In genomic region chr6:2802521-2803060, GRCh38 we compare ENCODE assay signal across 33 cellular contexts.
"Had no signal": no experiment of that assay in that cellular context is flagged by ENCODE, and none has a peak within 500 bp of the region (broad histone marks: within the 10 kb centered on the region; RNA-seq: fewer than 3 reads in every experiment).

No MANE protein-coding gene starts in this region.

- H3K27ac Mint-ChIP-seq: activated B cell treated with CpG ODN at 0.5 μM for 24 hours; activated CD8-positive, alpha-beta T cell treated with anti-CD3 and anti-CD28 coated beads for 36 hours; activated naive CD8-positive, alpha-beta T cell; activated T-helper 17 cell treated with anti-CD3 and anti-CD28 coated beads, Interleukin-2, amount 50 U/mL, for 72 hours; endodermal cell; T-helper 17 cell; T-helper 2 cell treated with Interferon-gamma antibody and Interleukin-4, amounts not matched to agents 5 μg/mL and 100 μg/mL, for 36 hours had no signal

- FAIRE-seq: astrocyte, bronchial epithelial cell, colon had no signal

- H3K36me3 ChIP-seq: brain microvascular endothelial cell, esophagus squamous epithelium, heart right ventricle, WERI-Rb-1 had no signal

- H3K4me3 Mint-ChIP-seq: activated B cell treated with CpG ODN at 0.5 μM for 24 hours; activated CD8-positive, alpha-beta T cell treated with anti-CD3 and anti-CD28 coated beads for 36 hours; activated naive CD8-positive, alpha-beta T cell; activated T-cell treated with anti-CD3 and anti-CD28 coated beads, Interleukin-2, amount 50 U/mL, for 4 hours; activated T-helper 17 cell treated with anti-CD3 and anti-CD28 coated beads, Interleukin-2, amount 50 U/mL, for 72 hours; central memory CD8-positive, alpha-beta T cell; endodermal cell; T-helper 17 cell; T-helper 2 cell treated with Interferon-gamma antibody and Interleukin-4, amounts not matched to agents 5 μg/mL and 100 μg/mL, for 36 hours had no signal

- H3K9me3 ChIP-seq: esophagus squamous epithelium, gastroesophageal sphincter, heart right ventricle had no signal

- H3K27me3 ChIP-seq: brain microvascular endothelial cell, dorsolateral prefrontal cortex, esophagus squamous epithelium, gastroesophageal sphincter, heart right ventricle had no signal

- H3K9me3 Mint-ChIP-seq: activated B cell treated with CpG ODN at 0.5 μM for 24 hours; activated CD8-positive, alpha-beta T cell treated with anti-CD3 and anti-CD28 coated beads for 36 hours; activated T-cell treated with anti-CD3 and anti-CD28 coated beads, Interleukin-2, amount 50 U/mL, for 4 hours; activated T-helper 17 cell treated with anti-CD3 and anti-CD28 coated beads, Interleukin-2, amount 50 U/mL, for 72 hours; central memory CD8-positive, alpha-beta T cell; endodermal cell; T-helper 2 cell treated with Interferon-gamma antibody and Interleukin-4, amounts not matched to agents 5 μg/mL and 100 μg/mL, for 36 hours had no signal

- H3K4me3 ChIP-seq: dorsolateral prefrontal cortex, esophagus squamous epithelium, gastroesophageal sphincter, heart right ventricle had no signal

- H3K27me3 Mint-ChIP-seq: activated B cell treated with CpG ODN at 0.5 μM for 24 hours; activated CD8-positive, alpha-beta T cell treated with anti-CD3 and anti-CD28 coated beads for 36 hours; activated naive CD8-positive, alpha-beta T cell; activated T-helper 17 cell treated with anti-CD3 and anti-CD28 coated beads, Interleukin-2, amount 50 U/mL, for 72 hours; central memory CD8-positive, alpha-beta T cell; T-helper 17 cell had no signal

- H3K27ac ChIP-seq: brain microvascular endothelial cell, esophagus squamous epithelium, gastroesophageal sphincter, heart right ventricle, WERI-Rb-1 had no signal

- DNase-seq: activated B cell treated with CpG ODN at 0.5 μM for 24 hours; activated CD4-positive, alpha-beta T cell treated with anti-CD3 and anti-CD28 coated beads for 48 hours; activated CD4-positive, alpha-beta T cell treated with anti-CD3 and anti-CD28 coated beads, Interleukin-2, amount 50 U/mL, for 1 hour; activated CD4-positive, alpha-beta T cell treated with anti-CD3 and anti-CD28 coated beads, Interleukin-2, amount 50 U/mL, for 48 hours; activated CD8-positive, alpha-beta memory T cell treated with anti-CD3 and anti-CD28 coated beads for 24 hours; activated CD8-positive, alpha-beta T cell treated with anti-CD3 and anti-CD28 coated beads for 36 hours; activated effector memory CD4-positive, alpha-beta T cell treated with Interleukin-2 at 50 U/mL for 16 hours; activated gamma-delta T cell treated with Interleukin-2 at 50 U/mL for 16 hours; activated naive CD4-positive, alpha-beta T cell treated with anti-CD3 and anti-CD28 coated beads, Interleukin-2, amount 50 U/mL, for 16 hours; activated naive CD4-positive, alpha-beta T cell treated with Interleukin-2 at 50 U/mL for 16 hours; activated T-cell treated with anti-CD3 and anti-CD28 coated beads, Interleukin-2, amount 50 U/mL, for 4 hours; amniotic stem cell; anterior cingulate cortex; brain microvascular endothelial cell; dorsolateral prefrontal cortex; effector memory CD4-positive, alpha-beta T cell; endodermal cell; erythroblast; esophagus squamous epithelium; foreskin melanocyte; heart right ventricle; T-helper 1 cell; T-helper 17 cell; T1000; WERI-Rb-1 had no signal

- H3K4me1 Mint-ChIP-seq: endodermal cell had no signal
